ENCODE assay signal across 14 cellular contexts in genomic region chr1:85125891-85126290, GRCh38.
DNase-seq lines count a peak whose midpoint lies in the region; ATAC-seq and TF ChIP-seq lines count a peak whose summit lies in the region.
"Had no signal": no experiment of that assay in that cellular context is flagged by ENCODE, and none has a peak within 500 bp of the region (broad histone marks: within the 10 kb centered on the region; RNA-seq: fewer than 3 reads in every experiment).

No MANE protein-coding gene starts in this region.

- no peak overlapping the region for H3K4me3 ChIP-seq in fibroblast of villous mesenchyme (ENCODE audit: low read depth, low read length)
- H3K4me3 ChIP-seq: BLaER1 treated with 17β-estradiol and CSF1 and Interleukin-3, amounts not matched to agents 10 nM and 100 nM; SJSA1 had no signal

- no peak for TF ChIP-seq CTCF in fibroblast of villous mesenchyme (IDR thresholded peaks at IDR 0.05; ENCODE audit: insufficient read depth, low read depth, low read length)

- H3K4me1 Mint-ChIP-seq in activated T-cell treated with anti-CD3 and anti-CD28 coated beads, Interleukin-2, amount 50 U/mL, for 4 hours (ENCODE audit: low read depth): no peaks in the 10 kb centered on the region

- no peak overlapping the region for H3K4me3 Mint-ChIP-seq in activated T-cell treated with anti-CD3 and anti-CD28 coated beads, Interleukin-2, amount 50 U/mL, for 4 hours
- H3K4me3 Mint-ChIP-seq: H9 had no signal

- peak; percentile 43 for DNase-seq in NCI-H1092 treated with DMSO at 0.1 percent for 48 hours (lab: John Stamatoyannopoulos, UW)
- no peak for DNase-seq in NCI-H1092 (lab: John Stamatoyannopoulos, UW)
- DNase-seq in NCI-H774 (lab: John Stamatoyannopoulos, UW): peak; percentile 35
- peak; percentile 5 for DNase-seq in fibroblast of villous mesenchyme (ENCODE audit: low read depth)
- peak; percentile 3 for DNase-seq in smooth muscle cell of the brain vasculature (ENCODE audit: low read depth, low spot score)
- no peak for DNase-seq in activated T-cell treated with anti-CD3 and anti-CD28 coated beads, Interleukin-2, amount 50 U/mL, for 4 hours
- no peak for DNase-seq in 8988T
- DNase-seq: H9; NCI-H1417 treated with DMSO at 0.1 percent for 48 hours; NK-92 treated with Interleukin-12 subunit alpha and Interleukin-12 subunit beta, amount 100 ng/mL, for 24 hours; SW 1271 had no signal

- peaks cover 2% of the 10 kb centered on the region for H3K27me3 Mint-ChIP-seq in activated T-cell treated with anti-CD3 and anti-CD28 coated beads, Interleukin-2, amount 50 U/mL, for 4 hours (ENCODE audit: low read depth)

- H3K36me3 Mint-ChIP-seq in activated T-cell treated with anti-CD3 and anti-CD28 coated beads, Interleukin-2, amount 50 U/mL, for 4 hours (ENCODE audit: insufficient read depth): no peaks in the 10 kb centered on the region

- no peaks in the 10 kb centered on the region for H3K9me3 Mint-ChIP-seq in activated T-cell treated with anti-CD3 and anti-CD28 coated beads, Interleukin-2, amount 50 U/mL, for 4 hours
- H3K9me3 Mint-ChIP-seq: H9 had no signal

- no peak for ATAC-seq in activated T-cell treated with anti-CD3 and anti-CD28 coated beads, Interleukin-2, amount 50 U/mL, for 4 hours
- ATAC-seq in GM18873 (IDR thresholded peaks at IDR 0.05; ENCODE audit: low FRiP score, unreplicated experiment): no peak

Comparison
In these comparisons a context has a peak if more than half of its experiments do, and no peak if none do; other contexts are left out.
1. DNase-seq: peak in NCI-H1092 treated with DMSO at 0.1 percent for 48 hours (single experiment), NCI-H774 (single experiment), fibroblast of villous mesenchyme (single experiment) and smooth muscle cell of the brain vasculature (single experiment); none in NCI-H1092 (single experiment), activated T-cell treated with anti-CD3 and anti-CD28 coated beads, Interleukin-2, amount 50 U/mL, for 4 hours (single experiment) and 8988T (single experiment).